In genomic region chr15:84575493-84575892, GRCh38 we compare ENCODE assay signal across 21 cellular contexts.
"Had no signal": no experiment of that assay in that cellular context is flagged by ENCODE, and none has a peak within 500 bp of the region (broad histone marks: within the 10 kb centered on the region; RNA-seq: fewer than 3 reads in every experiment).

No MANE protein-coding gene starts in this region.

- H3K27me3 ChIP-seq: SJCRH30 had no signal

- H3K27ac ChIP-seq: SJCRH30 had no signal

- DNase-seq: KBM-7, MV-4-11, NCI-H1092, NCI-H1105 treated with DMSO at 0.1 percent for 48 hours, NCI-H1417 treated with DMSO at 0.1 percent for 48 hours, NCI-H146, NCI-H1694 treated with DMSO at 0.1 percent for 48 hours, NCI-H1930, NCI-H2081, NCI-H2107, NCI-H2171, NCI-H226, NCI-H446, NCI-H510A, NCI-H524 treated with DMSO at 0.1 percent for 48 hours, NCI-H69, NCI-H774, PC-3, SHP77 treated with DMSO at 0.1 percent for 48 hours, SJCRH30, SW 1271 had no signal

- H3K36me3 ChIP-seq: SJCRH30 had no signal

- H3K9me3 ChIP-seq: SJCRH30 had no signal

- H3K4me3 ChIP-seq: SJCRH30 had no signal
